Comparison of ENCODE assay signal across 10 cellular contexts in genomic region chr5:77616920-77617319, GRCh38. TPM values are rescaled to one million over a fixed set of nuclear protein-coding genes. Genes with fewer than 3 reads are reported as not detected.
"Had no signal": no experiment of that assay in that cellular context is flagged by ENCODE, and none has a peak within 500 bp of the region (broad histone marks: within the 10 kb centered on the region; RNA-seq: fewer than 3 reads in every experiment).

No MANE protein-coding gene starts in this region.

- H3K4me3 ChIP-seq: GM23338, HAP-1 had no signal

- ATAC-seq: GM23338, HCT116 had no signal

- H3K4me3 Mint-ChIP-seq: GM23338, HFFc6, IgD-negative memory B cell had no signal

- H3K4me1 Mint-ChIP-seq: IgD-negative memory B cell had no signal

- H3K4me2 ChIP-seq: GM23338 had no signal

- H3K4me1 ChIP-seq: HAP-1 had no signal

- H3K9me3 Mint-ChIP-seq: IgD-negative memory B cell had no signal

- H3K27ac Mint-ChIP-seq: GM23338, HFFc6, IgD-negative memory B cell had no signal

- H3K36me3 Mint-ChIP-seq: IgD-negative memory B cell had no signal

- H3K27ac ChIP-seq: HL-60 had no signal

- H3K36me3 ChIP-seq: HAP-1 had no signal

- H3K9me3 ChIP-seq: HAP-1 had no signal

- H2AFZ ChIP-seq: GM23338 had no signal

- DNase-seq: H7, HFFc6, KG1 had no signal

RNA-seq across cellular contexts. Expression of gene OTP, which starts 21.6 kb away (rescaled TPM):
- total RNA-seq: GM23338, H4, H7, HFFc6, HT1080 had no signal
- polyA plus RNA-seq: GM23338, IgD-negative memory B cell had no signal
